1 cellular context compared by ENCODE assay signal in genomic region chrX:43345166-43345565, GRCh38.
TF ChIP-seq lines count a peak whose summit lies in the region.

No MANE protein-coding gene starts in this region.

TF ChIP-seq in GM23338, 12 proteins besides CTCF, POLR2A, EP300 and RAD21 (continued from another document):
- TF ChIP-seq, protein P1, sequence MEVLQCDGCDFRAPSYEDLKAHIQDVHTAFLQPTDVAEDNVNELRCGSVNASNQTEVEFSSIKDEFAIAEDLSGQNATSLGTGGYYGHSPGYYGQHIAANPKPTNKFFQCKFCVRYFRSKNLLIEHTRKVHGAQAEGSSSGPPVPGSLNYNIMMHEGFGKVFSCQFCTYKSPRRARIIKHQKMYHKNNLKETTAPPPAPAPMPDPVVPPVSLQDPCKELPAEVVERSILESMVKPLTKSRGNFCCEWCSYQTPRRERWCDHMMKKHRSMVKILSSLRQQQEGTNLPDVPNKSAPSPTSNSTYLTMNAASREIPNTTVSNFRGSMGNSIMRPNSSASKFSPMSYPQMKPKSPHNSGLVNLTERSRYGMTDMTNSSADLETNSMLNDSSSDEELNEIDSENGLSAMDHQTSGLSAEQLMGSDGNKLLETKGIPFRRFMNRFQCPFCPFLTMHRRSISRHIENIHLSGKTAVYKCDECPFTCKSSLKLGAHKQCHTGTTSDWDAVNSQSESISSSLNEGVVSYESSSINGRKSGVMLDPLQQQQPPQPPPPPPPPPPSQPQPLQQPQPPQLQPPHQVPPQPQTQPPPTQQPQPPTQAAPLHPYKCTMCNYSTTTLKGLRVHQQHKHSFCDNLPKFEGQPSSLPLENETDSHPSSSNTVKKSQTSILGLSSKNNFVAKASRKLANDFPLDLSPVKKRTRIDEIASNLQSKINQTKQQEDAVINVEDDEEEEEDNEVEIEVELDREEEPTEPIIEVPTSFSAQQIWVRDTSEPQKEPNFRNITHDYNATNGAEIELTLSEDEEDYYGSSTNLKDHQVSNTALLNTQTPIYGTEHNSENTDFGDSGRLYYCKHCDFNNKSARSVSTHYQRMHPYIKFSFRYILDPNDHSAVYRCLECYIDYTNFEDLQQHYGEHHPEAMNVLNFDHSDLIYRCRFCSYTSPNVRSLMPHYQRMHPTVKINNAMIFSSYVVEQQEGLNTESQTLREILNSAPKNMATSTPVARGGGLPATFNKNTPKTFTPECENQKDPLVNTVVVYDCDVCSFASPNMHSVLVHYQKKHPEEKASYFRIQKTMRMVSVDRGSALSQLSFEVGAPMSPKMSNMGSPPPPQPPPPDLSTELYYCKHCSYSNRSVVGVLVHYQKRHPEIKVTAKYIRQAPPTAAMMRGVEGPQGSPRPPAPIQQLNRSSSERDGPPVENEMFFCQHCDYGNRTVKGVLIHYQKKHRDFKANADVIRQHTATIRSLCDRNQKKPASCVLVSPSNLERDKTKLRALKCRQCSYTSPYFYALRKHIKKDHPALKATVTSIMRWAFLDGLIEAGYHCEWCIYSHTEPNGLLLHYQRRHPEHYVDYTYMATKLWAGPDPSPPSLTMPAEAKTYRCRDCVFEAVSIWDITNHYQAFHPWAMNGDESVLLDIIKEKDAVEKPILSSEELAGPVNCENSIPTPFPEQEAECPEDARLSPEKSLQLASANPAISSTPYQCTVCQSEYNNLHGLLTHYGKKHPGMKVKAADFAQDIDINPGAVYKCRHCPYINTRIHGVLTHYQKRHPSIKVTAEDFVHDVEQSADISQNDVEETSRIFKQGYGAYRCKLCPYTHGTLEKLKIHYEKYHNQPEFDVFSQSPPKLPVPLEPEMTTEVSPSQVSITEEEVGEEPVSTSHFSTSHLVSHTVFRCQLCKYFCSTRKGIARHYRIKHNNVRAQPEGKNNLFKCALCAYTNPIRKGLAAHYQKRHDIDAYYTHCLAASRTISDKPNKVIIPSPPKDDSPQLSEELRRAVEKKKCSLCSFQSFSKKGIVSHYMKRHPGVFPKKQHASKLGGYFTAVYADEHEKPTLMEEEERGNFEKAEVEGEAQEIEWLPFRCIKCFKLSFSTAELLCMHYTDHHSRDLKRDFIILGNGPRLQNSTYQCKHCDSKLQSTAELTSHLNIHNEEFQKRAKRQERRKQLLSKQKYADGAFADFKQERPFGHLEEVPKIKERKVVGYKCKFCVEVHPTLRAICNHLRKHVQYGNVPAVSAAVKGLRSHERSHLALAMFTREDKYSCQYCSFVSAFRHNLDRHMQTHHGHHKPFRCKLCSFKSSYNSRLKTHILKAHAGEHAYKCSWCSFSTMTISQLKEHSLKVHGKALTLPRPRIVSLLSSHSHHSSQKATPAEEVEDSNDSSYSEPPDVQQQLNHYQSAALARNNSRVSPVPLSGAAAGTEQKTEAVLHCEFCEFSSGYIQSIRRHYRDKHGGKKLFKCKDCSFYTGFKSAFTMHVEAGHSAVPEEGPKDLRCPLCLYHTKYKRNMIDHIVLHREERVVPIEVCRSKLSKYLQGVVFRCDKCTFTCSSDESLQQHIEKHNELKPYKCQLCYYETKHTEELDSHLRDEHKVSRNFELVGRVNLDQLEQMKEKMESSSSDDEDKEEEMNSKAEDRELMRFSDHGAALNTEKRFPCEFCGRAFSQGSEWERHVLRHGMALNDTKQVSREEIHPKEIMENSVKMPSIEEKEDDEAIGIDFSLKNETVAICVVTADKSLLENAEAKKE (CRISPR knock-in tag; IDR thresholded peaks at IDR 0.05): no peak
